In the genomic region with DNA sequence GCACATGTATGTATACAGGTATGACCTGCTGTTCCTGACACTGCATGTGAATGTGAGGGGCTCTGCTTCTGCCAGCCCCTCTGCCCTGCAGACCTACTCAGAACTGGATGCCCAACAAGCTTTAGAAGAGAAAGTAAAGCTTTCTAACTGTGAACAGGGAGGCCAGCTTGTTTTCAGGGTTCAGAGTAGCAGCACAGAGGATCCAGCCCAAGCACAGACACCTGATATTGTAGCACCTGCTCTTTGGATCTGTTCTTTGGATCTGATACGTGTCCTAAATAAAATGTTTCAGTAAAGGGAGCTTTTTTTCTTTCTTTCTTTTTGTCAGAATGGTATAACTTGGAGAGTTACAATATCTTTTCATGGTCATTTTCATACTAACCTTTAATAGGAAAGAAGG, we compare ENCODE assay signal across 1 cellular context.
TF ChIP-seq lines count a peak whose summit lies in the region.

No MANE protein-coding gene starts in this region.

TF ChIP-seq in GM23338, 12 proteins besides CTCF, POLR2A, EP300 and RAD21:
- TF ChIP-seq EZH2 (IDR thresholded peaks at IDR 0.05; ENCODE audit: low read depth, unreplicated experiment) (no peak), ETS1 (IDR thresholded peaks at IDR 0.05) (no peak), NANOG (IDR thresholded peaks at IDR 0.05; ENCODE audit: borderline replicate concordance) (no peak), POLR2AphosphoS5 (IDR thresholded peaks at IDR 0.05; ENCODE audit: low read depth) (no peak), ZNF114 (CRISPR knock-in tag; IDR thresholded peaks at IDR 0.05) (no peak), STAT1 (IDR thresholded peaks at IDR 0.05; ENCODE audit: unreplicated experiment) (no peak), ZNF462 (CRISPR knock-in tag; IDR thresholded peaks at IDR 0.05) (no peak), ZNF331 (CRISPR knock-in tag; IDR thresholded peaks at IDR 0.05; ENCODE audit: low read depth) (no peak), EZH2phosphoT487 (IDR thresholded peaks at IDR 0.05; ENCODE audit: unreplicated experiment) (no peak), CREB1 (CRISPR knock-in tag; IDR thresholded peaks at IDR 0.05; ENCODE audit: low read depth) (no peak), JUNB (IDR thresholded peaks at IDR 0.05; ENCODE audit: unreplicated experiment) (no peak)
- TF ChIP-seq, protein P1, sequence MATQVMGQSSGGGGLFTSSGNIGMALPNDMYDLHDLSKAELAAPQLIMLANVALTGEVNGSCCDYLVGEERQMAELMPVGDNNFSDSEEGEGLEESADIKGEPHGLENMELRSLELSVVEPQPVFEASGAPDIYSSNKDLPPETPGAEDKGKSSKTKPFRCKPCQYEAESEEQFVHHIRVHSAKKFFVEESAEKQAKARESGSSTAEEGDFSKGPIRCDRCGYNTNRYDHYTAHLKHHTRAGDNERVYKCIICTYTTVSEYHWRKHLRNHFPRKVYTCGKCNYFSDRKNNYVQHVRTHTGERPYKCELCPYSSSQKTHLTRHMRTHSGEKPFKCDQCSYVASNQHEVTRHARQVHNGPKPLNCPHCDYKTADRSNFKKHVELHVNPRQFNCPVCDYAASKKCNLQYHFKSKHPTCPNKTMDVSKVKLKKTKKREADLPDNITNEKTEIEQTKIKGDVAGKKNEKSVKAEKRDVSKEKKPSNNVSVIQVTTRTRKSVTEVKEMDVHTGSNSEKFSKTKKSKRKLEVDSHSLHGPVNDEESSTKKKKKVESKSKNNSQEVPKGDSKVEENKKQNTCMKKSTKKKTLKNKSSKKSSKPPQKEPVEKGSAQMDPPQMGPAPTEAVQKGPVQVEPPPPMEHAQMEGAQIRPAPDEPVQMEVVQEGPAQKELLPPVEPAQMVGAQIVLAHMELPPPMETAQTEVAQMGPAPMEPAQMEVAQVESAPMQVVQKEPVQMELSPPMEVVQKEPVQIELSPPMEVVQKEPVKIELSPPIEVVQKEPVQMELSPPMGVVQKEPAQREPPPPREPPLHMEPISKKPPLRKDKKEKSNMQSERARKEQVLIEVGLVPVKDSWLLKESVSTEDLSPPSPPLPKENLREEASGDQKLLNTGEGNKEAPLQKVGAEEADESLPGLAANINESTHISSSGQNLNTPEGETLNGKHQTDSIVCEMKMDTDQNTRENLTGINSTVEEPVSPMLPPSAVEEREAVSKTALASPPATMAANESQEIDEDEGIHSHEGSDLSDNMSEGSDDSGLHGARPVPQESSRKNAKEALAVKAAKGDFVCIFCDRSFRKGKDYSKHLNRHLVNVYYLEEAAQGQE (IDR thresholded peaks at IDR 0.05; ENCODE audit: unreplicated experiment), result no peak
